In genomic region chr2:15701326-15701907, GRCh38 we compare ENCODE assay signal across 21 cellular contexts.
A peak's percentile ranks its signal among the peaks of the same experiment; 100 is the strongest.
DNase-seq lines count a peak whose midpoint lies in the region; ATAC-seq, FAIRE-seq and TF ChIP-seq lines count a peak whose summit lies in the region.
"Had no signal": no experiment of that assay in that cellular context is flagged by ENCODE, and none has a peak within 500 bp of the region (broad histone marks: within the 10 kb centered on the region; RNA-seq: fewer than 3 reads in every experiment).

No MANE protein-coding gene starts in this region.

- in situ Hi-C loops in HepG2 (cut with HindIII; ENCODE audit: extremely low pct_ligation_motif_present, low pct_unique_long_range_greater_than_20kb): no loop called here
- in situ Hi-C loops in transverse colon (cut with MboI; ENCODE audit: low pct_ligation_motif_present in 1 of 4, low pct_unique_long_range_greater_than_20kb in 1 of 4, low sequenced_read_pairs in 3 of 4): no loop called here

- TF ChIP-seq RAD21 in HepG2 (CRISPR knock-in tag; IDR thresholded peaks at IDR 0.05) (no peak), H1 (IDR thresholded peaks at IDR 0.05 in 1 of 2, conservative IDR thresholded peaks at IDR 0.05 in 1 of 2; ENCODE audit: low read depth in 2 of 2, low read length in 2 of 2) (no peak)

- H3K27ac ChIP-seq in HepG2 (ENCODE audit: extremely low read length, insufficient read depth, low read length) (no peak overlapping the region), right lobe of liver (no peak overlapping the region), H1 (ENCODE audit: low read depth, low read length) (no peak overlapping the region), neuronal stem cell (replicated peaks; ENCODE audit: low read length) (no peak overlapping the region), transverse colon (peak overlapping the region in 1 of 4 donors; percentile 21), caudate nucleus (ENCODE audit: low read depth, low read length) (no peak overlapping the region), esophagus squamous epithelium (no peak overlapping the region)
- H3K27ac ChIP-seq: 22Rv1, A549, C4-2B, HL-60 had no signal

- H4K8ac ChIP-seq in H1 (ENCODE audit: extremely low read depth, insufficient read depth, low read length): no peak overlapping the region
- no peak overlapping the region for H4K8ac ChIP-seq in neuronal stem cell (ENCODE audit: low read depth, low read length)

- no peak overlapping the region for H2AFZ ChIP-seq in HepG2 (ENCODE audit: low read length)
- 0 out of 2 replicates have a peak overlapping the region, but pooled peaks have one; percentile 13 for H2AFZ ChIP-seq in H1 (ENCODE audit: low read length)
- H2AFZ ChIP-seq in neuronal stem cell (ENCODE audit: low read length): no peak overlapping the region

- CTCF ChIA-PET in HepG2 (lab: Yijun Ruan, JAX; ENCODE audit: low intra/inter-chr PET ratio, low total read pairs) (no interaction called here), H1 (lab: Charles Lee; ENCODE audit: partially characterized antibody) (no interaction called here)

- 31% methylated on average over 11 of the region's 11 CpGs for WGBS in HepG2 (ENCODE audit: low lambda C conversion rate)
- WGBS in right lobe of liver (ENCODE audit: insufficient coverage, low coverage, low lambda C conversion rate, missing lambda C conversion rate): 65% methylated on average over 8 of the region's 11 CpGs
- 85% methylated on average over 11 of the region's 11 CpGs; no CpG with 5 or more reads in 1 of the 2 experiments for WGBS in H1 (ENCODE audit: extremely low coverage in 1 of 2, insufficient coverage in 1 of 2, insufficient read length in 1 of 2, insufficient replicate concordance in 2 of 2, low coverage in 1 of 2, low lambda C conversion rate in 2 of 2, missing lambda C conversion rate in 1 of 2), 2 experiments
- WGBS in neuronal stem cell (ENCODE audit: extremely low coverage in 2 of 2, insufficient read length in 2 of 2, insufficient replicate concordance in 1 of 2), 2 donors: no CpG with 5 or more reads among the region's 11 CpGs
- 50 to 67% methylated on average over 2 to 11 of the region's 11 CpGs for WGBS in transverse colon (ENCODE audit: low coverage in 1 of 2), 2 donors
- WGBS in esophagus squamous epithelium, 2 donors: 73 to 82% methylated on average over 8 to 11 of the region's 11 CpGs

- no peaks in the 10 kb centered on the region for H3K36me3 ChIP-seq in HepG2 (replicated peaks in 1 of 2; ENCODE audit: control insufficient read depth in 1 of 2, insufficient read depth in 2 of 2, low read length in 2 of 2)
- H3K36me3 ChIP-seq in right lobe of liver: no peaks in the 10 kb centered on the region
- H3K36me3 ChIP-seq in H1 (ENCODE audit: control insufficient read depth in 2 of 4, insufficient read depth in 4 of 4, low read length in 3 of 4): no peaks in the 10 kb centered on the region
- H3K36me3 ChIP-seq in neuronal stem cell (replicated peaks in 1 of 2; ENCODE audit: control insufficient read depth in 2 of 2, insufficient read depth in 2 of 2, low read length in 2 of 2): no peaks in the 10 kb centered on the region
- no peaks in the 10 kb centered on the region for H3K36me3 ChIP-seq in transverse colon
- no peaks in the 10 kb centered on the region for H3K36me3 ChIP-seq in esophagus squamous epithelium

- FAIRE-seq in HepG2 (lab: Jason Lieb, UNC) (no peak), H1 (lab: Jason Lieb, UNC) (no peak)
- FAIRE-seq: D721Med, HTR-8/SVneo had no signal

- DNase-seq in HepG2 (ENCODE audit: low spot score) (no peak), right lobe of liver (no peak), H1 (ENCODE audit: low read depth in 1 of 2, low spot score in 2 of 2) (no peak), neuronal stem cell (ENCODE audit: low spot score) (no peak), transverse colon (peak; percentile 38), caudate nucleus (lab: John Stamatoyannopoulos, UW) (no peak), esophagus squamous epithelium (lab: John Stamatoyannopoulos, UW) (no peak)
- DNase-seq: AML-193; Caco-2; CD4-positive, alpha-beta T cell; DMS79 treated with DMSO at 0.1 percent for 48 hours; GF-D8; GOT3; H9 had no signal

- H2BK120ac ChIP-seq in H1 (replicated peaks; ENCODE audit: low read depth, low read length) (no peak overlapping the region), neuronal stem cell (ENCODE audit: low read depth, low read length) (no peak overlapping the region)

- no peak overlapping the region for H3K56ac ChIP-seq in H1 (replicated peaks; ENCODE audit: insufficient read length, low read depth, low read length)

- H4K91ac ChIP-seq in H1 (replicated peaks; ENCODE audit: insufficient read length, low read length): no peak overlapping the region
- no peak overlapping the region for H4K91ac ChIP-seq in neuronal stem cell (ENCODE audit: low read depth, low read length, poor library complexity)

- H3K4me3 ChIP-seq in HepG2 (replicated peaks in 1 of 3; ENCODE audit: insufficient read depth in 1 of 3, low read depth in 2 of 3, low read length in 3 of 3) (no peak overlapping the region), right lobe of liver (no peak overlapping the region), H1 (ENCODE audit: extremely low read depth in 1 of 4, insufficient read depth in 2 of 4, low read depth in 3 of 4, low read length in 4 of 4) (no peak overlapping the region), neuronal stem cell (ENCODE audit: low read length in 2 of 2) (no peak overlapping the region), transverse colon (no peak overlapping the region), esophagus squamous epithelium (no peak overlapping the region)
- H3K4me3 ChIP-seq: A549 had no signal

- no peak overlapping the region for H3K18ac ChIP-seq in H1 (ENCODE audit: extremely low read depth, low read length)
- H3K18ac ChIP-seq in neuronal stem cell (ENCODE audit: low read length): no peak overlapping the region

- H2BK12ac ChIP-seq in H1 (ENCODE audit: low read depth, low read length) (no peak overlapping the region), neuronal stem cell (ENCODE audit: low read length) (no peak overlapping the region)

- no peak overlapping the region for H2AK5ac ChIP-seq in H1 (ENCODE audit: low read depth, low read length)
- H2AK5ac ChIP-seq in neuronal stem cell (ENCODE audit: low read depth, low read length): no peak overlapping the region

- no peaks in the 10 kb centered on the region for H3K9me3 ChIP-seq in HepG2 (ENCODE audit: low read length)
- H3K9me3 ChIP-seq in right lobe of liver: no peaks in the 10 kb centered on the region
- no peaks in the 10 kb centered on the region for H3K9me3 ChIP-seq in H1 (ENCODE audit: insufficient read depth in 2 of 2, low read depth in 1 of 2, low read length in 1 of 2)
- no peaks in the 10 kb centered on the region for H3K9me3 ChIP-seq in neuronal stem cell (replicated peaks in 1 of 2; ENCODE audit: control insufficient read depth in 2 of 2, insufficient read depth in 1 of 2, low read depth in 1 of 2, low read length in 2 of 2)
- no peaks in the 10 kb centered on the region for H3K9me3 ChIP-seq in transverse colon
- H3K9me3 ChIP-seq in esophagus squamous epithelium: no peaks in the 10 kb centered on the region
- H3K9me3 ChIP-seq: A549, Caco-2 had no signal

- peak; percentile 33; the same call in 2 of the 3 replicates for ATAC-seq in HepG2
- no peak for ATAC-seq in right lobe of liver
- ATAC-seq in HG03135 (IDR thresholded peaks at IDR 0.05; ENCODE audit: unreplicated experiment): no peak
- ATAC-seq: A549 had no signal

- no peak overlapping the region for H2BK5ac ChIP-seq in H1 (ENCODE audit: low read depth, low read length)
- no peak overlapping the region for H2BK5ac ChIP-seq in neuronal stem cell (ENCODE audit: low read length)

- intact Hi-C loops in HepG2 (cut with micrococcal nuclease; ENCODE audit: unreplicated experiment): no loop called here
- intact Hi-C loops in right lobe of liver (cut with DNase I): no loop called here
- intact Hi-C loops in transverse colon (cut with DNase I; ENCODE audit: low total_unique reads): loop anchor here (10.0 kb wide), 1 partner anchor 1667 kb away; no protein-coding TSS in a partner anchor
- intact Hi-C loops in esophagus squamous epithelium (cut with DNase I): no loop called here

- H3K14ac ChIP-seq in H1 (ENCODE audit: insufficient read length): no peak overlapping the region
- H3K14ac ChIP-seq in neuronal stem cell (ENCODE audit: low read length): peak overlapping the region; percentile 11

- POLR2A ChIA-PET in HepG2 (lab: Yijun Ruan, JAX) (no interaction called here), H1 (lab: Charles Lee; ENCODE audit: partially characterized antibody) (no interaction called here)

- H4K5ac ChIP-seq in H1 (ENCODE audit: insufficient read length, low read depth, low read length): no peak overlapping the region

- H3K4me2 ChIP-seq in HepG2 (ENCODE audit: low read depth, low read length) (no peak overlapping the region), H1 (ENCODE audit: insufficient read depth in 1 of 2, low read depth in 2 of 2, low read length in 2 of 2) (no peak overlapping the region), neuronal stem cell (ENCODE audit: insufficient read depth, low read length, poor library complexity, severe bottlenecking) (no peak overlapping the region)
- H3K4me2 ChIP-seq: A549 had no signal

- H3K4ac ChIP-seq in H1 (replicated peaks; ENCODE audit: insufficient read length, low read depth, low read length) (no peak overlapping the region), neuronal stem cell (ENCODE audit: low read length) (no peak overlapping the region)

- no TSS peak for BruUV-seq in HepG2 (replicated peaks; lab: Mats Ljungman, UMichigan)

- no peaks in the 10 kb centered on the region for H3K79me1 ChIP-seq in H1 (ENCODE audit: low read depth, low read length)
- no peaks in the 10 kb centered on the region for H3K79me1 ChIP-seq in neuronal stem cell (ENCODE audit: low read depth, low read length)

- H3K23ac ChIP-seq in H1 (ENCODE audit: insufficient read length): no peak overlapping the region
- no peak overlapping the region for H3K23ac ChIP-seq in neuronal stem cell (ENCODE audit: low read depth, low read length, poor library complexity)

- peaks cover 4% of the 10 kb centered on the region; the same call in 1 of the 2 replicates for H3K4me1 ChIP-seq in HepG2 (ENCODE audit: insufficient read depth, low read length)
- H3K4me1 ChIP-seq in right lobe of liver: no peaks in the 10 kb centered on the region
- H3K4me1 ChIP-seq in H1 (replicated peaks in 1 of 4; ENCODE audit: control insufficient read depth in 3 of 4, insufficient read depth in 4 of 4, low read length in 3 of 4): no peaks in the 10 kb centered on the region; a peak in 1 of 7 replicates
- H3K4me1 ChIP-seq in neuronal stem cell (ENCODE audit: control insufficient read depth in 2 of 2, insufficient read depth in 1 of 2, low read depth in 1 of 2, low read length in 2 of 2): peaks cover 0 to 7% of the 10 kb centered on the region in 2 donors
- H3K4me1 ChIP-seq in transverse colon: peaks cover 0 to 13% (median 7%) of the 10 kb centered on the region in 4 donors
- peaks cover 7 to 18% (median 9%) of the 10 kb centered on the region in 3 donors for H3K4me1 ChIP-seq in esophagus squamous epithelium
- H3K4me1 ChIP-seq: A549, Caco-2 had no signal

- TF ChIP-seq EP300 in HepG2 (IDR thresholded peaks at IDR 0.05; ENCODE audit: low read depth in 2 of 2, low read length in 2 of 2): no peak
- TF ChIP-seq EP300 in HepG2 (CRISPR knock-in tag; IDR thresholded peaks at IDR 0.05; ENCODE audit: borderline replicate concordance): no peak
- no peak for TF ChIP-seq EP300 in H1 (IDR thresholded peaks at IDR 0.05; ENCODE audit: borderline replicate concordance in 1 of 2, low read depth in 2 of 2, low read length in 2 of 2)
- TF ChIP-seq EP300 in transverse colon (IDR thresholded peaks at IDR 0.05; ENCODE audit: low read depth): no peak

- TF ChIP-seq CTCF in HepG2 (CRISPR knock-in tag; IDR thresholded peaks at IDR 0.05) (no peak), right lobe of liver (IDR thresholded peaks at IDR 0.05) (no peak), H1 (IDR thresholded peaks at IDR 0.05; ENCODE audit: control extremely low read depth in 1 of 3, insufficient read depth in 1 of 3, low read depth in 1 of 3, low read length in 3 of 3) (no peak), transverse colon (IDR thresholded peaks at IDR 0.05) (no peak), esophagus squamous epithelium (IDR thresholded peaks at IDR 0.05) (no peak)

- H3K9ac ChIP-seq in HepG2 (ENCODE audit: insufficient read depth, low read depth, low read length) (no peak overlapping the region), H1 (replicated peaks in 1 of 4; ENCODE audit: extremely low read depth in 1 of 4, low read depth in 3 of 4, low read length in 3 of 4) (no peak overlapping the region), neuronal stem cell (ENCODE audit: low read depth, low read length, poor library complexity) (no peak overlapping the region)

- H2BK15ac ChIP-seq in H1 (ENCODE audit: low read length) (no peak overlapping the region), neuronal stem cell (ENCODE audit: low read length) (no peak overlapping the region)

- no peak overlapping the region for H2BK20ac ChIP-seq in H1 (ENCODE audit: low read length)

- no peak for TF ChIP-seq POLR2A in HepG2 (IDR thresholded peaks at IDR 0.05; ENCODE audit: insufficient read depth in 1 of 2, low read depth in 2 of 2, low read length in 2 of 2)
- no peak for TF ChIP-seq POLR2A in right lobe of liver (IDR thresholded peaks at IDR 0.05)
- no peak for TF ChIP-seq POLR2A in H1 (IDR thresholded peaks at IDR 0.05; ENCODE audit: control extremely low read depth in 1 of 2, low read depth in 2 of 2, low read length in 2 of 2)
- no peak for TF ChIP-seq POLR2A in transverse colon (IDR thresholded peaks at IDR 0.05)
- TF ChIP-seq POLR2A in esophagus squamous epithelium (IDR thresholded peaks at IDR 0.05): no peak

- H3K79me2 ChIP-seq in HepG2 (ENCODE audit: insufficient read depth, low read length) (no peaks in the 10 kb centered on the region), H1 (ENCODE audit: control insufficient read depth in 1 of 2, insufficient read depth in 2 of 2, low read length in 2 of 2) (no peaks in the 10 kb centered on the region)

- H3K27me3 ChIP-seq in HepG2 (ENCODE audit: control insufficient read depth in 1 of 2, insufficient read depth in 2 of 2, low read length in 2 of 2) (peaks cover 0 to 9% of the 10 kb centered on the region in 2 experiments; a peak in 1 of 5 replicates), right lobe of liver (no peaks in the 10 kb centered on the region), H1 (replicated peaks in 1 of 4; ENCODE audit: control insufficient read depth in 3 of 4, extremely low read depth in 1 of 4, insufficient read depth in 3 of 4, low read length in 3 of 4) (no peaks in the 10 kb centered on the region), neuronal stem cell (ENCODE audit: control insufficient read depth in 3 of 3, insufficient read depth in 3 of 3, low read depth in 1 of 3, low read length in 3 of 3) (peaks cover 0 to 4% (median 0%) of the 10 kb centered on the region in 3 experiments), transverse colon (no peaks in the 10 kb centered on the region), esophagus squamous epithelium (no peaks in the 10 kb centered on the region)

- H4K20me1 ChIP-seq in HepG2 (ENCODE audit: insufficient read depth, low read length) (no peaks in the 10 kb centered on the region), H1 (replicated peaks in 1 of 2; ENCODE audit: control insufficient read depth in 1 of 2, insufficient read depth in 2 of 2, low read length in 2 of 2) (no peaks in the 10 kb centered on the region)

- H3K23me2 ChIP-seq in H1 (ENCODE audit: low read depth, low read length): no peaks in the 10 kb centered on the region; the same call in 1 of the 2 replicates
